10 cellular contexts compared by ENCODE assay signal in the genomic region with DNA sequence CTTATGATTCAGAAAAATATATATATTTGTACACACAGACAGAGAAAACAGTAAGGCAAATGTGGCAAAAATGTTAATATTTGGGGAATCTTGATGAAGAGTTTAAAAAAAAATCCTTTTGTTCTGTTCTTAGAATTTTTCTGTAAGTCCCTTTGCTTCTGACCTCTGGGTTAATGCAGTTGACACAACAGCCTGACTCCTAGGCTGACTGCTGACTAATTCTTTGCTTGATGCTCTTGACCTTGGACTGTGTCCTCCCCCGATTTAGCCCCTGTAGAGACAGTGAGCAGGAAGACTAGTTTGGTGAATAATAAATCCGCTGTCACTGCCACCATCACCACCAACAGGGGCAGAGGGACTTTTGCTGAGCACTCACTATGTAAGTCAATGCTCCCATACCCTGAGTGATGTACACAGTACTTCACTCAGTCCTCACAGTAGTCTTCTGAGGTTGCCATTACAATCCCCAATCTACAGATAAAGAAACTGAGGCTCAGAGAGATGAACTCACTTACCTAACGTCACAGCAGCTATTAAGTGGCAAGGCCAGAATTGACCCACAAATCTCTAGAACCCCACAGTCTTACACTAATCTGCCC.
A peak's percentile ranks its signal among the peaks of the same experiment; 100 is the strongest.
DNase-seq lines count a peak whose midpoint lies in the region; ATAC-seq and TF ChIP-seq lines count a peak whose summit lies in the region.
"Had no signal": no experiment of that assay in that cellular context is flagged by ENCODE, and none has a peak within 500 bp of the region (broad histone marks: within the 10 kb centered on the region; RNA-seq: fewer than 3 reads in every experiment).

No MANE protein-coding gene starts in this region.

- peaks cover 28% of the 10 kb centered on the region for H3K4me1 Mint-ChIP-seq in WTC11
- peaks cover 31% of the 10 kb centered on the region for H3K4me1 Mint-ChIP-seq in activated CD8-positive, alpha-beta memory T cell treated with anti-CD3 and anti-CD28 coated beads, Interleukin-2, amount 10 ng/mL, durations not matched to agents 7 days and 5 days

- H3K4me3 Mint-ChIP-seq in WTC11: no peak overlapping the region
- no peak overlapping the region for H3K4me3 Mint-ChIP-seq in activated CD8-positive, alpha-beta memory T cell treated with anti-CD3 and anti-CD28 coated beads, Interleukin-2, amount 10 ng/mL, durations not matched to agents 7 days and 5 days
- H3K4me3 Mint-ChIP-seq: CD8-positive, alpha-beta memory T cell had no signal

- CTCF ChIA-PET in WTC11 (lab: Charles Lee): interaction anchor here (1.1 to 2.5 kb wide), 3 partner anchors 13 to 240 kb away, joined by 3 to 27 read pairs (median 10); no protein-coding TSS in a partner anchor
- CTCF ChIA-PET in activated CD8-positive, alpha-beta memory T cell treated with anti-CD3 and anti-CD28 coated beads, Interleukin-2, amount 10 ng/mL, durations not matched to agents 7 days and 5 days (lab: Charles Lee): interaction anchor here (0.7 to 2.8 kb wide), 6 partner anchors 10 to 1160 kb away, joined by 3 to 30 read pairs (median 4); a partner anchor contains a TSS

- POLR2A ChIA-PET in WTC11 (lab: Charles Lee): no interaction called here

- H3K4me3 ChIP-seq in GM12865 (ENCODE audit: low read depth, low read length): no peak overlapping the region
- no peak overlapping the region for H3K4me3 ChIP-seq in muscle layer of duodenum (ENCODE audit: low read depth in 1 of 2, low read length in 2 of 2)

- H3K27me3 Mint-ChIP-seq in WTC11 (ENCODE audit: low read depth): no peaks in the 10 kb centered on the region; the same call in 1 of the 2 replicates
- H3K27me3 Mint-ChIP-seq in activated CD8-positive, alpha-beta memory T cell treated with anti-CD3 and anti-CD28 coated beads, Interleukin-2, amount 10 ng/mL, durations not matched to agents 7 days and 5 days: peaks cover 54% of the 10 kb centered on the region

- no peaks in the 10 kb centered on the region for H3K36me3 Mint-ChIP-seq in WTC11
- H3K36me3 Mint-ChIP-seq in activated CD8-positive, alpha-beta memory T cell treated with anti-CD3 and anti-CD28 coated beads, Interleukin-2, amount 10 ng/mL, durations not matched to agents 7 days and 5 days: no peaks in the 10 kb centered on the region
- H3K36me3 Mint-ChIP-seq: CD8-positive, alpha-beta memory T cell had no signal

- H3K9me3 ChIP-seq in muscle layer of duodenum (ENCODE audit: control insufficient read depth in 1 of 2, low read length in 2 of 2): no peaks in the 10 kb centered on the region

- DNase-seq in GM12865 (ENCODE audit: low read depth) (peak; percentile 73), WTC11 (ENCODE audit: low spot score) (no peak), GM03348 (ENCODE audit: low spot score) (no peak)
- no peak for DNase-seq in activated CD8-positive, alpha-beta memory T cell treated with anti-CD3 and anti-CD28 coated beads, Interleukin-2, amount 10 ng/mL, durations not matched to agents 7 days and 5 days
- DNase-seq: activated T-cell treated with anti-CD3 and anti-CD28 coated beads, Interleukin-2, amount 50 U/mL, for 48 hours; CD8-positive, alpha-beta memory T cell had no signal

- no peak overlapping the region for H3K27ac Mint-ChIP-seq in WTC11
- H3K27ac Mint-ChIP-seq in activated CD8-positive, alpha-beta memory T cell treated with anti-CD3 and anti-CD28 coated beads, Interleukin-2, amount 10 ng/mL, durations not matched to agents 7 days and 5 days: no peak overlapping the region

- peaks cover 0 to 3% of the 10 kb centered on the region in 2 donors for H3K4me1 ChIP-seq in muscle layer of duodenum (ENCODE audit: control insufficient read depth in 1 of 2, insufficient read depth in 2 of 2, low read length in 2 of 2)

- H3K36me3 ChIP-seq in muscle layer of duodenum (ENCODE audit: control insufficient read depth in 1 of 2, insufficient read depth in 2 of 2, low read length in 2 of 2): no peaks in the 10 kb centered on the region

- no peaks in the 10 kb centered on the region for H3K27me3 ChIP-seq in muscle layer of duodenum (ENCODE audit: low read depth, low read length)

- H3K27ac ChIP-seq in muscle layer of duodenum (ENCODE audit: low read length): peak overlapping the region; percentile 36

- H3K9me3 Mint-ChIP-seq in WTC11: peaks cover 9% of the 10 kb centered on the region
- H3K9me3 Mint-ChIP-seq in activated CD8-positive, alpha-beta memory T cell treated with anti-CD3 and anti-CD28 coated beads, Interleukin-2, amount 10 ng/mL, durations not matched to agents 7 days and 5 days (ENCODE audit: low read depth): no peaks in the 10 kb centered on the region
- H3K9me3 Mint-ChIP-seq: CD8-positive, alpha-beta memory T cell had no signal

- TF ChIP-seq CTCF in GM12865 (IDR thresholded peaks at IDR 0.05; ENCODE audit: insufficient read depth, low read depth, low read length, missing control alignments) (no peak), WTC11 (IDR thresholded peaks at IDR 0.05) (no peak)

- ATAC-seq in GM21786 (IDR thresholded peaks at IDR 0.05; ENCODE audit: unreplicated experiment): peak; percentile 41
- ATAC-seq in WTC11: no peak
- ATAC-seq in HG03139 (IDR thresholded peaks at IDR 0.05; ENCODE audit: unreplicated experiment): no peak
- ATAC-seq in HG02973 (IDR thresholded peaks at IDR 0.05; ENCODE audit: unreplicated experiment): no peak
- no peak for ATAC-seq in activated CD8-positive, alpha-beta memory T cell treated with anti-CD3 and anti-CD28 coated beads, Interleukin-2, amount 10 ng/mL, durations not matched to agents 7 days and 5 days

TF ChIP-seq in WTC11, 78 proteins besides CTCF, POLR2A, EP300 and RAD21:
- TF ChIP-seq GABPB1 (CRISPR knock-in tag; IDR thresholded peaks at IDR 0.05) (peak; percentile 65), SP1 (CRISPR knock-in tag; conservative IDR thresholded peaks at IDR 0.05) (no peak)
